In the genomic region with DNA sequence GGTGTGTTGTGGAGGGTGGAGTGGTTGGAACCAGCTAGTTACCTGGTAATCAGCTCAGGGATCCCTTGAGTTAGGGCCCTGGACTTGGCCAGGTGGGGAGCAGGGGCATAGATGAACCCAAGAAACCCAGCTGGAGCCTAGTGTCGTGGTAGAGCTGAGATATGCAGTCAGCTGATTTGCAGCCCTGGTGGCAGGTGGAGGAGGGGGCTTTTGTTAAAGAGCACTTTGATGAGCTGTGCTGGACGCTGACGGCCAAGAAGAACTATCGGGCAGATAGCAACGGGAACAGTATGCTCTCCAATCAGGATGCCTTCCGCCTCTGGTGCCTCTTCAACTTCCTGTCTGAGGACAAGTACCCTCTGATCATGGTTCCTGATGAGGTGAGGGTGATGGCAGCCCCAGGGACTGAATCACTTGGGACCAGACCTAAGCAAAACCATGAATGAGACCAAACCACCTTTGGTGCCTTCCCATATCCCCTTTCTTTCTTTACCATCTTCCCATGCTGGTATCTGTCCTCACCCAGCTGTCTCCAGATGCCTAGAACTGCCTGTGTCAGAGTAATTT, we compare ENCODE assay signal across 12 cellular contexts. TPM values are rescaled to one million over a fixed set of nuclear protein-coding genes. Genes with fewer than 3 reads are reported as not detected.
DNase-seq lines count a peak whose midpoint lies in the region; ATAC-seq and TF ChIP-seq lines count a peak whose summit lies in the region.
"Had no signal": no experiment of that assay in that cellular context is flagged by ENCODE, and none has a peak within 500 bp of the region (broad histone marks: within the 10 kb centered on the region; RNA-seq: fewer than 3 reads in every experiment).

No MANE protein-coding gene starts in this region.

- H3K27me3 ChIP-seq in vagina (no peaks in the 10 kb centered on the region), left lung (no peaks in the 10 kb centered on the region), H7 (ENCODE audit: control insufficient read depth, insufficient read depth, low read length) (no peaks in the 10 kb centered on the region)
- H3K27me3 ChIP-seq: heart right ventricle had no signal

- CTCF ChIA-PET in activated CD8-positive, alpha-beta memory T cell treated with anti-CD3 and anti-CD28 coated beads, Interleukin-2, amount 10 ng/mL, durations not matched to agents 7 days and 5 days (lab: Charles Lee) = interaction anchor here (0.6 to 5.3 kb wide), 6 partner anchors 7 to 352 kb away, joined by 4 to 69 read pairs (median 7); a partner anchor contains a TSS

- H3K9me3 ChIP-seq in vagina (no peaks in the 10 kb centered on the region), left lung (no peaks in the 10 kb centered on the region)
- H3K9me3 ChIP-seq: heart right ventricle had no signal

- peak overlapping the region; percentile 62 for H3K4me3 Mint-ChIP-seq in activated CD8-positive, alpha-beta memory T cell treated with anti-CD3 and anti-CD28 coated beads, Interleukin-2, amount 10 ng/mL, durations not matched to agents 7 days and 5 days
- no peak overlapping the region for H3K4me3 Mint-ChIP-seq in memory B cell

- in situ Hi-C loops in GM13976 (cut with MboI; ENCODE audit: low sequenced_read_pairs, unreplicated experiment) = no loop called here

- H3K27ac Mint-ChIP-seq in activated CD8-positive, alpha-beta memory T cell treated with anti-CD3 and anti-CD28 coated beads, Interleukin-2, amount 10 ng/mL, durations not matched to agents 7 days and 5 days = peak overlapping the region; percentile 97
- H3K27ac Mint-ChIP-seq in memory B cell = peak overlapping the region; percentile 94

- H3K4me3 ChIP-seq in vagina = no peak overlapping the region
- no peak overlapping the region for H3K4me3 ChIP-seq in left lung
- no peak overlapping the region for H3K4me3 ChIP-seq in H7 (ENCODE audit: insufficient read depth, low read depth, low read length)
- H3K4me3 ChIP-seq: heart right ventricle had no signal

- DNase-seq in stimulated activated CD4-positive, alpha-beta T cell treated with anti-CD3 and anti-CD28 coated beads, Interleukin-1b, Interleukin-23, amount 100 ng/mL, for 48 hours = peak; percentile 43
- no peak for DNase-seq in stimulated activated CD4-positive, alpha-beta T cell treated with anti-CD3 and anti-CD28 coated beads, Interleukin-12 subunit alpha, Interleukin-12 subunit beta, amount 100 ng/mL, for 4 hours
- no peak for DNase-seq in activated CD8-positive, alpha-beta memory T cell treated with anti-CD3 and anti-CD28 coated beads, Interleukin-2, amount 10 ng/mL, durations not matched to agents 7 days and 5 days
- DNase-seq in memory B cell (ENCODE audit: low spot score in 2 of 2) (no peak), vagina (ENCODE audit: extremely low spot score in 2 of 2) (peak; percentile 58 to 74), left lung (no peak), H7 (no peak), GM13976 (ENCODE audit: low spot score) (no peak)
- DNase-seq: heart right ventricle, Karpas-422, NCI-H2029 had no signal

- no peaks in the 10 kb centered on the region for H3K9me3 Mint-ChIP-seq in activated CD8-positive, alpha-beta memory T cell treated with anti-CD3 and anti-CD28 coated beads, Interleukin-2, amount 10 ng/mL, durations not matched to agents 7 days and 5 days (ENCODE audit: low read depth)
- no peaks in the 10 kb centered on the region for H3K9me3 Mint-ChIP-seq in memory B cell

- H3K27ac ChIP-seq in vagina (no peak overlapping the region), left lung (peak overlapping the region in 1 of 2 donors; percentile 87)
- H3K27ac ChIP-seq: C4-2B had no signal

- TF ChIP-seq POLR2A in vagina (IDR thresholded peaks at IDR 0.05) = no peak

- TF ChIP-seq CTCF in vagina (IDR thresholded peaks at IDR 0.05) (no peak), left lung (IDR thresholded peaks at IDR 0.05) (no peak), GM13976 (IDR thresholded peaks at IDR 0.05; ENCODE audit: borderline replicate concordance, control extremely low read depth, extremely low read depth, insufficient read depth, missing control alignments) (no peak)

- H3K4me1 ChIP-seq in vagina (no peaks in the 10 kb centered on the region), left lung (peaks cover 0 to 41% of the 10 kb centered on the region in 2 donors)

- H3K36me3 ChIP-seq in vagina = no peaks in the 10 kb centered on the region
- H3K36me3 ChIP-seq in left lung = no peaks in the 10 kb centered on the region
- H3K36me3 ChIP-seq in H7 (replicated peaks; ENCODE audit: control insufficient read depth, insufficient read depth, low read length) = no peaks in the 10 kb centered on the region

- H3K4me1 Mint-ChIP-seq in activated CD8-positive, alpha-beta memory T cell treated with anti-CD3 and anti-CD28 coated beads, Interleukin-2, amount 10 ng/mL, durations not matched to agents 7 days and 5 days = peaks cover 74% of the 10 kb centered on the region
- H3K4me1 Mint-ChIP-seq in memory B cell = peaks cover 61% of the 10 kb centered on the region

- H3K36me3 Mint-ChIP-seq in activated CD8-positive, alpha-beta memory T cell treated with anti-CD3 and anti-CD28 coated beads, Interleukin-2, amount 10 ng/mL, durations not matched to agents 7 days and 5 days = peaks cover 60% of the 10 kb centered on the region
- H3K36me3 Mint-ChIP-seq in memory B cell = peaks cover 24% of the 10 kb centered on the region

- no peaks in the 10 kb centered on the region for H3K27me3 Mint-ChIP-seq in activated CD8-positive, alpha-beta memory T cell treated with anti-CD3 and anti-CD28 coated beads, Interleukin-2, amount 10 ng/mL, durations not matched to agents 7 days and 5 days
- H3K27me3 Mint-ChIP-seq in memory B cell = no peaks in the 10 kb centered on the region

- ATAC-seq in activated CD8-positive, alpha-beta memory T cell treated with anti-CD3 and anti-CD28 coated beads, Interleukin-2, amount 10 ng/mL, durations not matched to agents 7 days and 5 days = peak; percentile 32
- ATAC-seq in memory B cell (ENCODE audit: low read depth) (no peak), left lung (no peak)

- intact Hi-C loops in vagina (cut with DNase I) = no loop called here
- intact Hi-C loops in left lung (cut with DNase I) = no loop called here

RNA-seq across cellular contexts. Expression of a gene that starts 12.7 kb away (rescaled TPM):
- total RNA-seq in activated CD8-positive, alpha-beta memory T cell treated with anti-CD3 and anti-CD28 coated beads, Interleukin-2, amount 10 ng/mL, durations not matched to agents 7 days and 5 days = 100 to 1,000 TPM; 153 to 194 TPM
- total RNA-seq in vagina (23.1 TPM), left lung (10 to 100 TPM in 1 of 2 donors, 1 to 10 TPM in 1; 9.9 to 21.9 TPM)
- 6.5 and 10.1 TPM in 2 replicates for total RNA-seq in H7 (2014; rRNA removed; shearing (Covaris generic))

RNA-seq across cellular contexts. Expression of a gene that starts 32.0 kb away (rescaled TPM):
- 10 to 100 TPM; 16.4 to 18.8 TPM for total RNA-seq in activated CD8-positive, alpha-beta memory T cell treated with anti-CD3 and anti-CD28 coated beads, Interleukin-2, amount 10 ng/mL, durations not matched to agents 7 days and 5 days
- total RNA-seq in vagina (21.9 TPM), left lung (10 to 100 TPM; 23.5 to 28.4 TPM)
- total RNA-seq in H7 (2014; rRNA removed; shearing (Covaris generic)) = 1.9 and 3.2 TPM in 2 replicates

RNA-seq across cellular contexts. Expression of a gene that starts 50.8 kb away (rescaled TPM):
- total RNA-seq in activated CD8-positive, alpha-beta memory T cell treated with anti-CD3 and anti-CD28 coated beads, Interleukin-2, amount 10 ng/mL, durations not matched to agents 7 days and 5 days = 10 to 100 TPM; 55.0 to 61.8 TPM
- 39.0 TPM for total RNA-seq in vagina
- total RNA-seq in left lung = 10 to 100 TPM; 28.3 to 32.5 TPM
- 13.8 and 17.2 TPM in 2 replicates for total RNA-seq in H7 (2014; rRNA removed; shearing (Covaris generic))

Comparison
In these comparisons a context has a peak if more than half of its experiments do, and no peak if none do; other contexts are left out.
1. DNase-seq: peak in stimulated activated CD4-positive, alpha-beta T cell treated with anti-CD3 and anti-CD28 coated beads, Interleukin-1b, Interleukin-23, amount 100 ng/mL, for 48 hours (single experiment) and vagina (2 of 2); none in stimulated activated CD4-positive, alpha-beta T cell treated with anti-CD3 and anti-CD28 coated beads, Interleukin-12 subunit alpha, Interleukin-12 subunit beta, amount 100 ng/mL, for 4 hours (single experiment), activated CD8-positive, alpha-beta memory T cell treated with anti-CD3 and anti-CD28 coated beads, Interleukin-2, amount 10 ng/mL, durations not matched to agents 7 days and 5 days (single experiment), memory B cell (0 of 2), left lung (0 of 2), H7 (single experiment) and GM13976 (single experiment).